Comparison of ENCODE assay signal across 12 cellular contexts in the genomic region with DNA sequence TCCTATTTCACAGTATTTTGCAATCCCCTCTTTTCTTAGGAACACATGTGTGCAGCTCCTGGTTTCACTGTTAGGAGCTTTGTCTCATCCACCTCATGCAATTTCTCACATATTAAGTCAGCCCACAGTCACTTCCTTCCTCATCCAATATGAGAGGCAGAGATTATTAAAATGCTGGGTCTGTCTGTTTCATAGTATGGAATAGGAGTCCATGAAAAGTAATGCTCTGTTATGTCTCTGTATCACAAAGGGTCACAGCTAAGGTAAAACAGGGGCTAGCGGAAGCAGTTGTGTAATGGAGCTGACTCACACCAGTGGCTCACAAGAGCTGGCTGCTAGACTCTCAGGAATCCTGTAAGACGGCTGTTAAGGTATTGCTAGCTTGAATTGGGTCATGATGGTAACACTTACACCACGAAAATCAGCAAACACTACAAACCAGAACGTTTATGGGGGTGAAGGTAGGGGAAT.
DNase-seq lines count a peak whose midpoint lies in the region; ATAC-seq and TF ChIP-seq lines count a peak whose summit lies in the region.
"Had no signal": no experiment of that assay in that cellular context is flagged by ENCODE, and none has a peak within 500 bp of the region (broad histone marks: within the 10 kb centered on the region; RNA-seq: fewer than 3 reads in every experiment).

No MANE protein-coding gene starts in this region.

- in situ Hi-C loops in gastrocnemius medialis (cut with MboI; ENCODE audit: low sequenced_read_pairs in 4 of 4): no loop called here

- TF ChIP-seq CTCF in fibroblast of the aortic adventitia (IDR thresholded peaks at IDR 0.05; ENCODE audit: insufficient read depth, low read length) (no peak), upper lobe of left lung (IDR thresholded peaks at IDR 0.05) (no peak), esophagus squamous epithelium (IDR thresholded peaks at IDR 0.05) (no peak), gastrocnemius medialis (IDR thresholded peaks at IDR 0.05 in 4 of 5, conservative IDR thresholded peaks at IDR 0.05 in 1 of 5) (no peak), natural killer cell (IDR thresholded peaks at IDR 0.05) (no peak)

- no peaks in the 10 kb centered on the region for H3K36me3 Mint-ChIP-seq in natural killer cell

- peaks cover 4 to 11% (median 10%) of the 10 kb centered on the region in 4 donors for H3K9me3 ChIP-seq in upper lobe of left lung
- peaks cover 0 to 14% (median 9%) of the 10 kb centered on the region in 3 donors for H3K9me3 ChIP-seq in esophagus squamous epithelium
- no peaks in the 10 kb centered on the region for H3K9me3 ChIP-seq in gastrocnemius medialis

- H3K4me3 ChIP-seq in fibroblast of the aortic adventitia (ENCODE audit: low read depth, low read length): no peak overlapping the region
- no peak overlapping the region for H3K4me3 ChIP-seq in upper lobe of left lung
- no peak overlapping the region for H3K4me3 ChIP-seq in esophagus squamous epithelium
- H3K4me3 ChIP-seq in gastrocnemius medialis: no peak overlapping the region

- intact Hi-C loops in esophagus squamous epithelium (cut with DNase I): no loop called here
- intact Hi-C loops in gastrocnemius medialis (cut with DNase I; ENCODE audit: low total_unique reads): no loop called here
- intact Hi-C loops in natural killer cell (cut with micrococcal nuclease): no loop called here

- peak; percentile 47 to 80 for ATAC-seq in upper lobe of left lung (ENCODE audit: low FRiP score in 2 of 2)
- no peak for ATAC-seq in gastrocnemius medialis
- ATAC-seq in natural killer cell: no peak
- ATAC-seq: stimulated activated naive CD8-positive, alpha-beta T cell treated with anti-CD3 and anti-CD28 coated beads, Interleukin-15, Interleukin-2, amounts not matched to agents 100 U/mL and 50 U/mL, for 24 hours had no signal

- H3K27me3 ChIP-seq in upper lobe of left lung (no peaks in the 10 kb centered on the region), esophagus squamous epithelium (no peaks in the 10 kb centered on the region), gastrocnemius medialis (no peaks in the 10 kb centered on the region)

- H3K27me3 Mint-ChIP-seq in natural killer cell (ENCODE audit: low read depth in 2 of 2): no peaks in the 10 kb centered on the region
- H3K27me3 Mint-ChIP-seq: activated CD4-positive, alpha-beta T cell treated with anti-CD3 and anti-CD28 coated beads, Interleukin-2, amount 10 ng/mL, durations not matched to agents 24 days and 14 days had no signal

- no peak overlapping the region for H3K27ac ChIP-seq in upper lobe of left lung
- H3K27ac ChIP-seq in esophagus squamous epithelium: no peak overlapping the region
- H3K27ac ChIP-seq in gastrocnemius medialis: no peak overlapping the region

- H3K9me3 Mint-ChIP-seq in natural killer cell: peaks cover 4 to 10% of the 10 kb centered on the region in 2 donors

- no peak overlapping the region for H3K4me3 Mint-ChIP-seq in natural killer cell
- H3K4me3 Mint-ChIP-seq: activated CD4-positive, alpha-beta T cell treated with anti-CD3 and anti-CD28 coated beads, Interleukin-2, amount 10 ng/mL, durations not matched to agents 24 days and 14 days had no signal

- no peaks in the 10 kb centered on the region for H3K36me3 ChIP-seq in upper lobe of left lung
- no peaks in the 10 kb centered on the region for H3K36me3 ChIP-seq in esophagus squamous epithelium
- no peaks in the 10 kb centered on the region for H3K36me3 ChIP-seq in gastrocnemius medialis

- peak in 1 of 4 donors; percentile 77 for TF ChIP-seq EP300 in upper lobe of left lung (IDR thresholded peaks at IDR 0.05)

- H3K4me1 Mint-ChIP-seq in natural killer cell: no peaks in the 10 kb centered on the region
- H3K4me1 Mint-ChIP-seq: activated CD4-positive, alpha-beta T cell treated with anti-CD3 and anti-CD28 coated beads, Interleukin-2, amount 10 ng/mL, durations not matched to agents 24 days and 14 days had no signal

- no peak overlapping the region for H3K27ac Mint-ChIP-seq in natural killer cell
- H3K27ac Mint-ChIP-seq: activated CD4-positive, alpha-beta T cell treated with anti-CD3 and anti-CD28 coated beads, Interleukin-2, amount 10 ng/mL, durations not matched to agents 24 days and 14 days had no signal

- H3K4me1 ChIP-seq in upper lobe of left lung (no peaks in the 10 kb centered on the region), esophagus squamous epithelium (no peaks in the 10 kb centered on the region), gastrocnemius medialis (no peaks in the 10 kb centered on the region)

- peak; percentile 37 for DNase-seq in HK-2 (ENCODE audit: unreplicated experiment)
- DNase-seq in SKM-1 (lab: John Stamatoyannopoulos, UW; ENCODE audit: unreplicated experiment): peak; percentile 28
- DNase-seq in fibroblast of the aortic adventitia (ENCODE audit: low read depth): peak; percentile 79
- DNase-seq in upper lobe of left lung: peak in 1 of 2 donors; percentile 82
- no peak for DNase-seq in esophagus squamous epithelium (lab: John Stamatoyannopoulos, UW)
- DNase-seq in gastrocnemius medialis: no peak
- no peak for DNase-seq in natural killer cell
- DNase-seq in NCI-H1930 (lab: John Stamatoyannopoulos, UW): no peak
- DNase-seq: activated CD4-positive, alpha-beta T cell treated with anti-CD3 and anti-CD28 coated beads, Interleukin-2, amount 10 ng/mL, durations not matched to agents 24 days and 14 days; left cardiac atrium; small intestine; stimulated activated naive CD8-positive, alpha-beta T cell treated with anti-CD3 and anti-CD28 coated beads, Interleukin-15, Interleukin-2, amounts not matched to agents 100 U/mL and 50 U/mL, for 24 hours had no signal

- WGBS in upper lobe of left lung, 2 donors: 30 to 58% methylated on average over 4 of the region's 4 CpGs
- 21 to 27% methylated on average over 3 to 4 of the region's 4 CpGs for WGBS in esophagus squamous epithelium, 2 donors

- TF ChIP-seq POLR2A in upper lobe of left lung (IDR thresholded peaks at IDR 0.05): no peak
- TF ChIP-seq POLR2A in esophagus squamous epithelium (IDR thresholded peaks at IDR 0.05): no peak
- no peak for TF ChIP-seq POLR2A in gastrocnemius medialis (IDR thresholded peaks at IDR 0.05)

Comparison
In these comparisons a context has a peak if more than half of its experiments do, and no peak if none do; other contexts are left out.
1. DNase-seq: peak in HK-2 (single experiment), SKM-1 (single experiment) and fibroblast of the aortic adventitia (single experiment); none in esophagus squamous epithelium (single experiment), gastrocnemius medialis (0 of 2), natural killer cell (single experiment) and NCI-H1930 (0 of 2).
2. ATAC-seq: peak in upper lobe of left lung (2 of 2); none in gastrocnemius medialis (0 of 2) and natural killer cell (0 of 3).